ENCODE assay signal across 19 cellular contexts in the genomic region with DNA sequence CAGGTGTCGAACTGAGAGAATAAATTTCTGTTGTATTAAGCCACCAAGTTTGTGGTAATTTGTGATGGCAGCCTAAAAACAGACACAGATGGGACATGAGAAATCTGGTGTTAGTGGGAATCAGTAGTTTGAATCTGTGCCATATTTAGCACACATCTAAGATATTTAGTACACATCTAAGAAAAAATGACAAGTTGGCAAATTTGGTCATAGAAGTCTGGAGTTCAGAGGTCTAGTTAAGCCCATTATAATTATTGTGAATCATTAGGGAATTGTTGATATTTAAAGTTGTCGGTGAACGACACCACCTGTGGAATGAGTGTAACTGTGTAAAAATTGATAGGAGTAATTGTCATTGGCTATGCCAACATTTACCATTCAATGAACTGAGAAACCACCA.
DNase-seq lines count a peak whose midpoint lies in the region; ATAC-seq, FAIRE-seq and TF ChIP-seq lines count a peak whose summit lies in the region.
"Had no signal": no experiment of that assay in that cellular context is flagged by ENCODE, and none has a peak within 500 bp of the region (broad histone marks: within the 10 kb centered on the region; RNA-seq: fewer than 3 reads in every experiment).

No MANE protein-coding gene starts in this region.

- in situ Hi-C loops in HepG2 (cut with HindIII; ENCODE audit: extremely low pct_ligation_motif_present, low pct_unique_long_range_greater_than_20kb): no loop called here

- H3K36me3 ChIP-seq in HepG2 (replicated peaks in 1 of 2; ENCODE audit: control insufficient read depth in 1 of 2, insufficient read depth in 2 of 2, low read length in 2 of 2): no peaks in the 10 kb centered on the region
- H3K36me3 ChIP-seq in right lobe of liver: no peaks in the 10 kb centered on the region
- H3K36me3 ChIP-seq: BLaER1 treated with 17β-estradiol and CSF1 and Interleukin-3, amounts not matched to agents 10 nM and 100 nM had no signal

- H3K27ac ChIP-seq in HepG2 (ENCODE audit: extremely low read length, insufficient read depth, low read length) (no peak overlapping the region), right lobe of liver (no peak overlapping the region)
- H3K27ac ChIP-seq: 22Rv1, C4-2B had no signal

- FAIRE-seq in HepG2 (lab: Jason Lieb, UNC): no peak
- FAIRE-seq: D721Med, G401.6, GM12891, GM19239 had no signal

- H3K4me1 ChIP-seq in HepG2 (ENCODE audit: insufficient read depth, low read length) (no peaks in the 10 kb centered on the region), right lobe of liver (no peaks in the 10 kb centered on the region)
- H3K4me1 ChIP-seq: Caco-2 had no signal

- TF ChIP-seq EP300 in HepG2 (IDR thresholded peaks at IDR 0.05; ENCODE audit: low read depth in 2 of 2, low read length in 2 of 2) (no peak), HepG2 (CRISPR knock-in tag; IDR thresholded peaks at IDR 0.05; ENCODE audit: borderline replicate concordance) (no peak)

- intact Hi-C loops in HepG2 (cut with micrococcal nuclease; ENCODE audit: unreplicated experiment) (no loop called here), right lobe of liver (cut with DNase I) (no loop called here), posterior cingulate gyrus (cut with DNase I) (no loop called here)

- DNase-seq in HepG2 (ENCODE audit: low spot score) (no peak), right lobe of liver (no peak), LHCN-M2 (ENCODE audit: low read depth) (peak; percentile 6), posterior cingulate gyrus (no peak), NCI-H146 (lab: John Stamatoyannopoulos, UW) (no peak)
- DNase-seq: ACHN; Caco-2; Calu3; CD4-positive, alpha-beta T cell; CD8-positive, alpha-beta T cell; DMS79 treated with DMSO at 0.1 percent for 48 hours; GF-D8 had no signal

- POLR2A ChIA-PET in HepG2 (lab: Yijun Ruan, JAX): no interaction called here

- no TSS peak for BruUV-seq in HepG2 (replicated peaks; lab: Mats Ljungman, UMichigan)

- WGBS in HepG2 (ENCODE audit: low lambda C conversion rate): 56% methylated on average over 3 of the region's 3 CpGs
- 83% methylated on average over 3 of the region's 3 CpGs for WGBS in right lobe of liver (ENCODE audit: insufficient coverage, low coverage, low lambda C conversion rate, missing lambda C conversion rate)

- TF ChIP-seq RAD21 in HepG2 (CRISPR knock-in tag; IDR thresholded peaks at IDR 0.05): no peak

- H3K4me3 ChIP-seq in HepG2 (replicated peaks in 1 of 3; ENCODE audit: insufficient read depth in 1 of 3, low read depth in 2 of 3, low read length in 3 of 3) (no peak overlapping the region), right lobe of liver (no peak overlapping the region)
- H3K4me3 ChIP-seq: BLaER1 treated with 17β-estradiol and CSF1 and Interleukin-3, amounts not matched to agents 10 nM and 100 nM had no signal

- H2AFZ ChIP-seq in HepG2 (ENCODE audit: low read length): no peak overlapping the region

- H3K27me3 ChIP-seq in HepG2 (ENCODE audit: control insufficient read depth in 1 of 2, insufficient read depth in 2 of 2, low read length in 2 of 2): no peaks in the 10 kb centered on the region
- H3K27me3 ChIP-seq in right lobe of liver: no peaks in the 10 kb centered on the region
- H3K27me3 ChIP-seq: BLaER1 treated with 17β-estradiol and CSF1 and Interleukin-3, amounts not matched to agents 10 nM and 100 nM had no signal

- ATAC-seq in HepG2: no peak
- no peak for ATAC-seq in right lobe of liver
- ATAC-seq: CD8-positive, alpha-beta T cell had no signal

- H3K4me2 ChIP-seq in HepG2 (ENCODE audit: low read depth, low read length): no peak overlapping the region

- TF ChIP-seq POLR2A in HepG2 (IDR thresholded peaks at IDR 0.05; ENCODE audit: insufficient read depth in 1 of 2, low read depth in 2 of 2, low read length in 2 of 2) (no peak), right lobe of liver (IDR thresholded peaks at IDR 0.05) (no peak)

- H3K9me3 ChIP-seq in HepG2 (ENCODE audit: low read length): no peaks in the 10 kb centered on the region
- H3K9me3 ChIP-seq in right lobe of liver: no peaks in the 10 kb centered on the region
- H3K9me3 ChIP-seq: BLaER1 treated with 17β-estradiol and CSF1 and Interleukin-3, amounts not matched to agents 10 nM and 100 nM; Caco-2 had no signal

- CTCF ChIA-PET in HepG2 (lab: Yijun Ruan, JAX; ENCODE audit: low intra/inter-chr PET ratio, low total read pairs): no interaction called here

- no peaks in the 10 kb centered on the region for H3K79me2 ChIP-seq in HepG2 (ENCODE audit: insufficient read depth, low read length)

- no peak overlapping the region for H3K9ac ChIP-seq in HepG2 (ENCODE audit: insufficient read depth, low read depth, low read length)
- H3K9ac ChIP-seq: BLaER1 treated with 17β-estradiol and CSF1 and Interleukin-3, amounts not matched to agents 10 nM and 100 nM had no signal

- H4K20me1 ChIP-seq in HepG2 (ENCODE audit: insufficient read depth, low read length): no peaks in the 10 kb centered on the region; the same call in 1 of the 2 replicates
- H4K20me1 ChIP-seq: BLaER1 treated with 17β-estradiol and CSF1 and Interleukin-3, amounts not matched to agents 10 nM and 100 nM had no signal

- TF ChIP-seq CTCF in HepG2 (CRISPR knock-in tag; IDR thresholded peaks at IDR 0.05) (no peak), right lobe of liver (IDR thresholded peaks at IDR 0.05) (no peak)

TF ChIP-seq in HepG2, 621 proteins besides CTCF, POLR2A, EP300 and RAD21:
- TF ChIP-seq ZNF75D (CRISPR knock-in tag; IDR thresholded peaks at IDR 0.05; ENCODE audit: borderline replicate concordance): no peak
- TF ChIP-seq MAFK (conservative IDR thresholded peaks at IDR 0.05 in 1 of 2, IDR thresholded peaks at IDR 0.05 in 1 of 2; ENCODE audit: low read length in 2 of 2): peak; percentile 61 to 68; a peak in 3 of 4 replicates
- TF ChIP-seq KAT7 (CRISPR knock-in tag; IDR thresholded peaks at IDR 0.05; ENCODE audit: borderline replicate concordance): no peak
- peak; percentile 43; the same call in 1 of the 2 replicates for TF ChIP-seq MAFF (IDR thresholded peaks at IDR 0.05; ENCODE audit: low read depth, low read length)
- no peak for TF ChIP-seq ZNF430 (CRISPR knock-in tag; IDR thresholded peaks at IDR 0.05)
